ENCODE assay signal across 14 cellular contexts in the genomic region with DNA sequence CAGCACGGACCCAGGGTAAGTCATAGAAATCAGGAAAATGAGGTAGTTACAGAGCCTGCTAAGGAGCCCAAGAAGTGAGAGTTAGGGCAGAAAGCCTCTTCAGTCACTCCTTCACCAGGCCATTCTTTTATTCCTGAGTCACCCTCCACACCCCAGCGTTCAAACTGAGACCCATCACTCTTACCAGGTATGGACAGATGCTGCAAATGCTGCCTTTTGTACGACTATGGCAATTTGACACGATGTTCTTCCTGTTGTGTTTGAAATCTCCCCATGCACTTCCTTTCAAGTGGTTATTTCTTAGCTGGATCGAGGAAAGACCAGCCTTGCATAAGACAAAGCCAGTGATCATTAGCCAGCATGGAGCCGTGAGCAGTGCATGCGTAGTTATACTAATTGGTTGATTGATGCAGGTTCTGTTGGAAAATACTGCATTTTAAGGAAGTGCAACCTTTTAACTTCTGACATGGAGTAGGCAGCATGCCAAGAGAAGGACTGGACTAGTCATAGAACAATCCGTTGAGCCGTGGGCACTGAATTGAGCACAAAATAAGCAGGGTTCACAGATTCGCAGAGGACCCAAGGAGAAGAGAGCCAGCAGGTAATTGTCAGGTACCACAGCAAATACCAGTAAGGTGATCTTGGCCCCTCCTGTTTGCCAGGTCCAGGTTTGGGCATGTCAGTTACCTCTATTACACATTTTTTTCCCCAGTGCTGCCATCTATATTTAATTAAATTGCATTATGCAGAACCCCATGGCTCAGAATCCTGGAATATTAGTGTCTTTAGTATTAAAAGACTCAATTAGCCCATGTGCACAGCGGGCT. TPM values are rescaled to one million over a fixed set of nuclear protein-coding genes. Genes with fewer than 3 reads are reported as not detected.
DNase-seq lines count a peak whose midpoint lies in the region; ATAC-seq, FAIRE-seq and TF ChIP-seq lines count a peak whose summit lies in the region.
"Had no signal": no experiment of that assay in that cellular context is flagged by ENCODE, and none has a peak within 500 bp of the region (broad histone marks: within the 10 kb centered on the region; RNA-seq: fewer than 3 reads in every experiment).

No MANE protein-coding gene starts in this region.

- TF ChIP-seq CTCF in neutrophil (IDR thresholded peaks at IDR 0.05) (no peak), D721Med (IDR thresholded peaks at IDR 0.05; ENCODE audit: insufficient read depth, missing control alignments) (no peak)

- H3K27me3 Mint-ChIP-seq in T-helper 17 cell: no peaks in the 10 kb centered on the region
- H3K27me3 Mint-ChIP-seq: activated T-cell treated with anti-CD3 and anti-CD28 coated beads, Interleukin-2, amount 50 U/mL, for 24 hours had no signal

- H3K36me3 ChIP-seq in neutrophil: no peaks in the 10 kb centered on the region
- H3K36me3 ChIP-seq: right lobe of liver had no signal

- no peaks in the 10 kb centered on the region for H3K27me3 ChIP-seq in neutrophil
- H3K27me3 ChIP-seq: right lobe of liver had no signal

- H3K4me1 Mint-ChIP-seq in T-helper 17 cell: peaks cover 35% of the 10 kb centered on the region

- H3K27ac Mint-ChIP-seq in T-helper 17 cell: peak overlapping the region; percentile 27
- H3K27ac Mint-ChIP-seq: activated T-cell treated with anti-CD3 and anti-CD28 coated beads, Interleukin-2, amount 50 U/mL, for 24 hours had no signal

- FAIRE-seq in GM19239 (lab: Jason Lieb, UNC) (peak; percentile 35), D721Med (lab: Jason Lieb, UNC) (no peak)
- FAIRE-seq: colon, islet of Langerhans had no signal

- H3K27ac ChIP-seq in neutrophil: peak overlapping the region; percentile 78
- H3K27ac ChIP-seq: right lobe of liver had no signal

- H3K36me3 Mint-ChIP-seq in T-helper 17 cell (ENCODE audit: low read depth): no peaks in the 10 kb centered on the region

- peak overlapping the region; percentile 18 to 38 for H3K4me3 ChIP-seq in neutrophil (ENCODE audit: low read depth in 1 of 2, low read length in 1 of 2)
- H3K4me3 ChIP-seq: right lobe of liver had no signal

- no peak overlapping the region for H3K4me3 Mint-ChIP-seq in T-helper 17 cell
- H3K4me3 Mint-ChIP-seq: activated T-cell treated with anti-CD3 and anti-CD28 coated beads, Interleukin-2, amount 50 U/mL, for 24 hours had no signal

- H3K9me3 ChIP-seq in T-helper 17 cell (ENCODE audit: control insufficient read depth, low read length, poor library complexity, severe bottlenecking) (no peaks in the 10 kb centered on the region), neutrophil (no peaks in the 10 kb centered on the region)
- H3K9me3 ChIP-seq: right lobe of liver had no signal

- peak; percentile 1 for ATAC-seq in HG03354 (IDR thresholded peaks at IDR 0.05; ENCODE audit: poor library complexity, severe bottlenecking, unreplicated experiment)
- ATAC-seq in T-helper 17 cell: no peak
- ATAC-seq in GM21360 (IDR thresholded peaks at IDR 0.05; ENCODE audit: unreplicated experiment): no peak

- H3K4me1 ChIP-seq in neutrophil (ENCODE audit: control insufficient read depth in 1 of 2, insufficient read depth in 1 of 2, low read depth in 1 of 2, low read length in 1 of 2): peaks cover 67 to 69% of the 10 kb centered on the region in 2 experiments
- H3K4me1 ChIP-seq: right lobe of liver had no signal

- DNase-seq in GM19239 (ENCODE audit: insufficient read length, low spot score): no peak
- no peak for DNase-seq in T-helper 17 cell
- no peak for DNase-seq in D721Med (ENCODE audit: insufficient read length, low spot score)
- DNase-seq in activated CD8-positive, alpha-beta memory T cell treated with anti-CD3 and anti-CD28 coated beads, Interleukin-2, amount 50 U/mL, for 48 hours: no peak
- DNase-seq in NCI-H187 (lab: John Stamatoyannopoulos, UW): no peak
- DNase-seq: activated T-cell treated with anti-CD3 and anti-CD28 coated beads, Interleukin-2, amount 50 U/mL, for 24 hours; NCI-H1417 treated with DMSO at 0.1 percent for 48 hours; right lobe of liver; stimulated activated naive CD4-positive, alpha-beta T cell had no signal

RNA-seq across cellular contexts. Expression of gene BCL6, which starts 28.9 kb away (rescaled TPM):
- total RNA-seq in T-helper 17 cell: 10 to 100 TPM; 25.8 to 29.7 TPM
